In the genomic region with DNA sequence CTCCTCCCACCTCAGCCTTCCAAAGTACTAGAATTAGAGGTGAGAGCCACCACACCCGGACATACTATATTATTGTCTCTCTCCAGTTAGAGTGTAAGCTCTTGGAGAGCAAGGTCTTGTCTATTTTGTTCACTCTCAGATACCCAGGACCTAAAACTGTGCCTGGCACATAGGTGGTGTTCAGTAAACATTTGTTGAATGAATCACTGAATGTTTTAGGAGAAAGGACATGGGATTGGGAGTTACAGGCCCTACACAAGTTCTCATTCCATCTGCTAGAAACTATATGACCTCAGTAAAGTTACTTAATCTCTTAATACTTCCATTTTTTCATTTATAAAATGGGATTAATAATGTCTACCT, we compare ENCODE assay signal across 12 cellular contexts. TPM values are rescaled to one million over a fixed set of nuclear protein-coding genes. Genes with fewer than 3 reads are reported as not detected.
DNase-seq lines count a peak whose midpoint lies in the region; ATAC-seq, FAIRE-seq and TF ChIP-seq lines count a peak whose summit lies in the region.
"Had no signal": no experiment of that assay in that cellular context is flagged by ENCODE, and none has a peak within 500 bp of the region (broad histone marks: within the 10 kb centered on the region; RNA-seq: fewer than 3 reads in every experiment).

No MANE protein-coding gene starts in this region.

- H3K4me1 Mint-ChIP-seq in activated naive CD4-positive, alpha-beta T cell treated with anti-CD3 and anti-CD28 coated beads for 36 hours (ENCODE audit: low read depth): peaks cover 30% of the 10 kb centered on the region
- peaks cover 42 to 43% (median 43%) of the 10 kb centered on the region in 3 donors for H3K4me1 Mint-ChIP-seq in T-cell
- H3K4me1 Mint-ChIP-seq in effector memory CD8-positive, alpha-beta T cell (ENCODE audit: low read depth in 2 of 2): peaks cover 29 to 36% of the 10 kb centered on the region in 2 donors
- H3K4me1 Mint-ChIP-seq in stimulated activated naive CD8-positive, alpha-beta T cell treated with anti-CD3 and anti-CD28 coated beads, Interleukin-15, amount 100 ng/mL, for 72 hours: peaks cover 37% of the 10 kb centered on the region

- H3K4me3 ChIP-seq in mesendoderm (ENCODE audit: low read length): no peak overlapping the region

- H3K27me3 Mint-ChIP-seq in activated naive CD4-positive, alpha-beta T cell treated with anti-CD3 and anti-CD28 coated beads for 36 hours (ENCODE audit: low read depth): no peaks in the 10 kb centered on the region
- H3K27me3 Mint-ChIP-seq in T-cell: peaks cover 4 to 7% of the 10 kb centered on the region in 2 donors
- H3K27me3 Mint-ChIP-seq in effector memory CD8-positive, alpha-beta T cell: peaks cover 0 to 6% of the 10 kb centered on the region in 2 donors
- H3K27me3 Mint-ChIP-seq in stimulated activated naive CD8-positive, alpha-beta T cell treated with anti-CD3 and anti-CD28 coated beads, Interleukin-15, amount 100 ng/mL, for 72 hours: peaks cover 9% of the 10 kb centered on the region

- H3K79me1 ChIP-seq in mesendoderm (ENCODE audit: low read length): no peaks in the 10 kb centered on the region

- POLR2A ChIA-PET in T-cell (lab: Charles Lee): interaction anchor here (0.5 to 1.0 kb wide), 3 partner anchors 9 to 1391 kb away, joined by 3 to 4 read pairs (median 3); partner anchors contain the start of gene U2SURP (in 1 of the 2)

- H3K18ac ChIP-seq in mesendoderm (ENCODE audit: low read length): no peak overlapping the region

- no peak overlapping the region for H2BK5ac ChIP-seq in mesendoderm (ENCODE audit: low read length)

- no peak overlapping the region for H2BK120ac ChIP-seq in mesendoderm (ENCODE audit: low read depth, low read length)

- H3K9me3 Mint-ChIP-seq in activated naive CD4-positive, alpha-beta T cell treated with anti-CD3 and anti-CD28 coated beads for 36 hours: no peaks in the 10 kb centered on the region
- H3K9me3 Mint-ChIP-seq in T-cell: no peaks in the 10 kb centered on the region
- no peaks in the 10 kb centered on the region for H3K9me3 Mint-ChIP-seq in effector memory CD8-positive, alpha-beta T cell
- no peaks in the 10 kb centered on the region for H3K9me3 Mint-ChIP-seq in stimulated activated naive CD8-positive, alpha-beta T cell treated with anti-CD3 and anti-CD28 coated beads, Interleukin-15, amount 100 ng/mL, for 72 hours

- H2AK5ac ChIP-seq in mesendoderm (ENCODE audit: low read length): no peak overlapping the region

- CTCF ChIA-PET in activated naive CD4-positive, alpha-beta T cell treated with anti-CD3 and anti-CD28 coated beads for 36 hours (lab: Charles Lee): interaction anchor here (0.7 kb wide), 1 partner anchor 236 kb away, joined by 3 read pairs; no protein-coding TSS in a partner anchor
- CTCF ChIA-PET in T-cell (lab: Charles Lee): interaction anchor here in 1 of 2 donors (0.6 to 1.0 kb wide), 3 partner anchors 10 to 423 kb away, joined by 3 to 5 read pairs (median 3); no protein-coding TSS in a partner anchor

- H3K27ac Mint-ChIP-seq in activated naive CD4-positive, alpha-beta T cell treated with anti-CD3 and anti-CD28 coated beads for 36 hours: peak overlapping the region; percentile 95
- peak overlapping the region; percentile 97 to 98 for H3K27ac Mint-ChIP-seq in T-cell
- peak overlapping the region; percentile 95 to 99 for H3K27ac Mint-ChIP-seq in effector memory CD8-positive, alpha-beta T cell
- peak overlapping the region; percentile 56 to 78 for H3K27ac Mint-ChIP-seq in stimulated activated naive CD8-positive, alpha-beta T cell treated with anti-CD3 and anti-CD28 coated beads, Interleukin-15, amount 100 ng/mL, for 72 hours

- H3K23ac ChIP-seq in mesendoderm (ENCODE audit: low read length): no peak overlapping the region

- no peak for TF ChIP-seq POLR2A in H54 (IDR thresholded peaks at IDR 0.05; ENCODE audit: low read depth, low read length)

- no CpG with 5 or more reads among the region's 1 CpG for WGBS in mesendoderm (ENCODE audit: extremely low coverage, insufficient coverage, low lambda C conversion rate)

- H3K4me3 Mint-ChIP-seq in activated naive CD4-positive, alpha-beta T cell treated with anti-CD3 and anti-CD28 coated beads for 36 hours: peak overlapping the region; percentile 94
- peak overlapping the region; percentile 93 to 97 (median 96) for H3K4me3 Mint-ChIP-seq in T-cell
- H3K4me3 Mint-ChIP-seq in effector memory CD8-positive, alpha-beta T cell: peak overlapping the region; percentile 94 to 96
- H3K4me3 Mint-ChIP-seq in stimulated activated naive CD8-positive, alpha-beta T cell treated with anti-CD3 and anti-CD28 coated beads, Interleukin-15, amount 100 ng/mL, for 72 hours: peak overlapping the region; percentile 96 to 100

- no peak overlapping the region for H3K4me2 ChIP-seq in mesendoderm (ENCODE audit: low read length)

- DNase-seq in activated naive CD4-positive, alpha-beta T cell treated with anti-CD3 and anti-CD28 coated beads for 36 hours: no peak
- no peak for DNase-seq in activated naive CD4-positive, alpha-beta T cell (lab: John Stamatoyannopoulos, UW)
- no peak for DNase-seq in T-cell
- no peak for DNase-seq in effector memory CD8-positive, alpha-beta T cell
- DNase-seq in stimulated activated naive CD8-positive, alpha-beta T cell treated with anti-CD3 and anti-CD28 coated beads, Interleukin-15, amount 100 ng/mL, for 72 hours: no peak
- DNase-seq in mesendoderm: no peak
- no peak for DNase-seq in H54 (ENCODE audit: insufficient read length, low spot score)
- no peak for DNase-seq in activated CD4-positive, alpha-beta T cell treated with anti-CD3 and anti-CD28 coated beads, Interleukin-2, amount 50 U/mL, for 4 hours
- DNase-seq: cortex of kidney; NCI-H2081; NCI-H774; stimulated activated CD8-positive, alpha-beta memory T cell treated with anti-CD3 and anti-CD28 coated beads, Interleukin-4, amount 100 ng/mL, for 48 hours had no signal

- peaks cover 4% of the 10 kb centered on the region for H3K36me3 Mint-ChIP-seq in activated naive CD4-positive, alpha-beta T cell treated with anti-CD3 and anti-CD28 coated beads for 36 hours (ENCODE audit: low read depth)
- H3K36me3 Mint-ChIP-seq in T-cell: peaks cover 6% of the 10 kb centered on the region
- peaks cover 20% of the 10 kb centered on the region for H3K36me3 Mint-ChIP-seq in effector memory CD8-positive, alpha-beta T cell (ENCODE audit: insufficient read depth)

- no peaks in the 10 kb centered on the region for H3K4me1 ChIP-seq in mesendoderm (ENCODE audit: control insufficient read depth, low read depth, low read length)

- no peak overlapping the region for H3K56ac ChIP-seq in mesendoderm (ENCODE audit: low read length)

- ATAC-seq in T-cell (replicated peaks in 1 of 4): no peak
- no peak for ATAC-seq in effector memory CD8-positive, alpha-beta T cell (replicated peaks)
- no peak for ATAC-seq in stimulated activated naive CD8-positive, alpha-beta T cell treated with anti-CD3 and anti-CD28 coated beads, Interleukin-15, amount 100 ng/mL, for 72 hours

- intact Hi-C loops in activated naive CD4-positive, alpha-beta T cell treated with anti-CD3 and anti-CD28 coated beads for 36 hours (cut with micrococcal nuclease): no loop called here

- H4K8ac ChIP-seq in mesendoderm (ENCODE audit: low read depth, low read length): no peak overlapping the region

- FAIRE-seq in H54 (lab: Jason Lieb, UNC): no peak

- H4K5ac ChIP-seq in mesendoderm (ENCODE audit: low read length): no peak overlapping the region

- peaks cover 5% of the 10 kb centered on the region for H3K79me2 ChIP-seq in mesendoderm (ENCODE audit: control insufficient read depth, insufficient read depth, low read length)

- no peaks in the 10 kb centered on the region for H3K27me3 ChIP-seq in mesendoderm (ENCODE audit: insufficient read depth, low read length, poor library complexity)

- no peaks in the 10 kb centered on the region for H3K36me3 ChIP-seq in mesendoderm (ENCODE audit: control insufficient read depth, insufficient read depth, low read length)

- H3K9ac ChIP-seq in mesendoderm (ENCODE audit: low read length): no peak overlapping the region

- no peak overlapping the region for H3K4ac ChIP-seq in mesendoderm (ENCODE audit: low read depth, low read length)

- no peak overlapping the region for H3K27ac ChIP-seq in mesendoderm (ENCODE audit: low read depth, low read length)

- H2BK15ac ChIP-seq in mesendoderm (replicated peaks; ENCODE audit: low read depth): no peak overlapping the region

RNA-seq across cellular contexts. Expression of gene ATR, which starts 1.5 kb away (rescaled TPM):
- total RNA-seq in activated naive CD4-positive, alpha-beta T cell treated with anti-CD3 and anti-CD28 coated beads for 36 hours: 10 to 100 TPM; 42.5 to 43.1 TPM
- total RNA-seq in T-cell: 10 to 100 TPM; 32.8 to 40.9 (median 36.3) TPM
- polyA plus RNA-seq in mesendoderm (2013, experiment 1 of 2): 9.2 TPM
- polyA plus RNA-seq in mesendoderm (2013, experiment 2 of 2): 10.8 TPM

RNA-seq across cellular contexts. Expression of gene PLS1, which starts 16.2 kb away (rescaled TPM):
- total RNA-seq in activated naive CD4-positive, alpha-beta T cell treated with anti-CD3 and anti-CD28 coated beads for 36 hours: 1 to 10 TPM; 5.3 to 5.4 TPM
- total RNA-seq in T-cell: 1 to 10 TPM in 4 of 5 donors, under 1 TPM in 1; 0.84 to 3.6 (median 1.8) TPM
- polyA plus RNA-seq in mesendoderm (2013, experiment 1 of 2): 11.8 TPM
- 13.1 TPM for polyA plus RNA-seq in mesendoderm (2013, experiment 2 of 2)
